In the genomic region with DNA sequence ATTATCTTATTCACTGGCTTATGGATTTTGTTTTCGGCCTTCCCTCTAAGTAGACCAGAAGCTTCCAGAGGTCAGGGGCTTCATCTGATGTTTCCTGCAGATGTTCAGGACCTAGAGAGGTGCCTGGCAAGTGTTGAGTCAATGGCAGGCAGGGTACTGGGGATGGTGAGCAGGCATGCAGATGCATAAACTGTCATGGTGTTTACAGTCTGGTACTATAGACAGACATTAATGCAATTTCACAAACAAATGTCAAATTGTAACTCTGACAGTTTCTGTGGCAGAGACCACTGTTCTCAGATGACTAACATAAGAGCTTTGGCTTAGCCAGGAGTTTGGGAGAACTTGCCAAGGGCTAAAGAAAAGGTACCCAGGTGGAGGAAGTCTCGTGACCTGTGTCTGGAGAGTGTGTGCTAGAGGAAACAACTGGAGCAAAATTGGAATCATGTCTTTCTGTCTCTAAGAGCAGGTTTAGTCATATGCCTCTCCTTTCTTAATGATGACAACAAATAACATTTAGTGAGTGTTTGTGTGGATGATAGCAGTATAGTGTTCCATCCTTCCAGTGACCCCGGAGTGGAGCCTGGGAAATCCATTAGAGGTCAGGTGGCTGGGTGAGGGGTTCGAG, we compare ENCODE assay signal across 1 cellular context.
TF ChIP-seq lines count a peak whose summit lies in the region.

No MANE protein-coding gene starts in this region.

TF ChIP-seq in HCT116, 20 proteins besides CTCF, POLR2A, EP300 and RAD21 (continued from another document):
- TF ChIP-seq ZBTB33 (IDR thresholded peaks at IDR 0.05; ENCODE audit: extremely low read depth, insufficient replicate concordance, low read length) (no peak), YY1 (IDR thresholded peaks at IDR 0.05; ENCODE audit: extremely low read depth, insufficient replicate concordance, low read depth, low read length) (no peak), EGR1 (IDR thresholded peaks at IDR 0.05; ENCODE audit: low read depth) (no peak), ZFX (IDR thresholded peaks at IDR 0.05) (no peak), POLR2AphosphoS5 (IDR thresholded peaks at IDR 0.05; ENCODE audit: low read depth, low read length) (no peak), EZH2 (IDR thresholded peaks at IDR 0.05) (no peak), REST (IDR thresholded peaks at IDR 0.05; ENCODE audit: low read depth) (no peak), EZH2phosphoT487 (IDR thresholded peaks at IDR 0.05; ENCODE audit: borderline replicate concordance) (no peak), FOSL1 (IDR thresholded peaks at IDR 0.05; ENCODE audit: low read depth) (no peak), TCF7L2 (IDR thresholded peaks at IDR 0.05; ENCODE audit: borderline replicate concordance, extremely low read depth, insufficient read depth, insufficient read length) (no peak), ELF1 (IDR thresholded peaks at IDR 0.05; ENCODE audit: borderline replicate concordance, low read depth) (no peak), JUND (IDR thresholded peaks at IDR 0.05) (no peak), CBX3 (IDR thresholded peaks at IDR 0.05; ENCODE audit: low read depth) (no peak), SIN3A (IDR thresholded peaks at IDR 0.05; ENCODE audit: low read depth) (no peak)
- TF ChIP-seq, protein P1, sequence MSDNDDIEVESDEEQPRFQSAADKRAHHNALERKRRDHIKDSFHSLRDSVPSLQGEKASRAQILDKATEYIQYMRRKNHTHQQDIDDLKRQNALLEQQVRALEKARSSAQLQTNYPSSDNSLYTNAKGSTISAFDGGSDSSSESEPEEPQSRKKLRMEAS (IDR thresholded peaks at IDR 0.05): no peak
